20 cellular contexts compared by ENCODE assay signal in the genomic region with DNA sequence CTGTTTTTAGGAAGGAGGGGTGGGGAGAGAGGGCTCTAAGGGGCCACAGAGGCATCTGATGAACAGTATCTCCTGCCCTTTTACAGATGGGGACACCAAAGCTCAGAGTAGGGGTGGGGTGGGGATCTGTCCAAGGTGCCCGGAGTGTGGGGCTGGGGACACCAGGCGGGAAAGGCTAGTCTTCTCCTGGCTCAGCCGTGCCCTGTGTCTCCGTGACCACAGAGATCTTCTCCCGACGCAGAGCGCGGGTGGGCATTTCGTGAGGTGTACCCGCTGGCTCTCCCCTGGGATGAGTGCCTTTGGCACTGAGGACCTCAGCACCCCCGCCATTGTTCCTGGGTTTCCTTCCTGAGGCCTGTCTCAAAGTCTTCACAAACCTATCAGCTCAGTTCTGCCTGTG.
"Had no signal": no experiment of that assay in that cellular context is flagged by ENCODE, and none has a peak within 500 bp of the region (broad histone marks: within the 10 kb centered on the region; RNA-seq: fewer than 3 reads in every experiment).

No MANE protein-coding gene starts in this region.

- H3K27ac Mint-ChIP-seq: endodermal cell, immature natural killer cell, nephron had no signal

- H3K27me3 ChIP-seq: colonic mucosa, gastrocnemius medialis, tibial artery had no signal

- H3K9me3 Mint-ChIP-seq: endodermal cell, immature natural killer cell, nephron had no signal

- H3K27ac ChIP-seq: colonic mucosa, gastrocnemius medialis, left ventricle myocardium inferior, neutrophil, psoas muscle, tibial artery, upper lobe of right lung had no signal

- H3K36me3 ChIP-seq: colonic mucosa, gastrocnemius medialis, left ventricle myocardium inferior, neutrophil, tibial artery, upper lobe of right lung had no signal

- H3K36me3 Mint-ChIP-seq: immature natural killer cell had no signal

- DNase-seq: caudate nucleus; colonic mucosa; dermis blood vessel endothelial cell; endodermal cell; erythroblast; gastrocnemius medialis; immature natural killer cell; left cardiac atrium; left ventricle myocardium inferior; midbrain; retina; small intestine; stimulated activated CD4-positive, alpha-beta T cell treated with anti-CD3 and anti-CD28 coated beads, Interleukin-2, amount 100 ng/mL, for 48 hours; stimulated activated naive CD8-positive, alpha-beta T cell treated with anti-CD3 and anti-CD28 coated beads, Interleukin-15, Interleukin-2, amounts not matched to agents 100 U/mL and 50 U/mL, for 24 hours; tibial artery; upper lobe of right lung had no signal

- H3K9me3 ChIP-seq: colonic mucosa, gastrocnemius medialis, left ventricle myocardium inferior, neutrophil, psoas muscle, tibial artery, upper lobe of right lung had no signal

- H3K4me3 Mint-ChIP-seq: endodermal cell, immature natural killer cell, nephron had no signal

- H3K4me1 ChIP-seq: colonic mucosa, gastrocnemius medialis, psoas muscle, upper lobe of right lung had no signal

- ATAC-seq: gastrocnemius medialis; left cardiac atrium; psoas muscle; stimulated activated naive CD8-positive, alpha-beta T cell treated with anti-CD3 and anti-CD28 coated beads, Interleukin-15, Interleukin-2, amounts not matched to agents 100 U/mL and 50 U/mL, for 24 hours; upper lobe of right lung had no signal

- H3K4me1 Mint-ChIP-seq: endodermal cell, immature natural killer cell, nephron had no signal

- H3K4me3 ChIP-seq: colonic mucosa, gastrocnemius medialis, left ventricle myocardium inferior, lung, psoas muscle, tibial artery, upper lobe of right lung had no signal
